In the genomic region with DNA sequence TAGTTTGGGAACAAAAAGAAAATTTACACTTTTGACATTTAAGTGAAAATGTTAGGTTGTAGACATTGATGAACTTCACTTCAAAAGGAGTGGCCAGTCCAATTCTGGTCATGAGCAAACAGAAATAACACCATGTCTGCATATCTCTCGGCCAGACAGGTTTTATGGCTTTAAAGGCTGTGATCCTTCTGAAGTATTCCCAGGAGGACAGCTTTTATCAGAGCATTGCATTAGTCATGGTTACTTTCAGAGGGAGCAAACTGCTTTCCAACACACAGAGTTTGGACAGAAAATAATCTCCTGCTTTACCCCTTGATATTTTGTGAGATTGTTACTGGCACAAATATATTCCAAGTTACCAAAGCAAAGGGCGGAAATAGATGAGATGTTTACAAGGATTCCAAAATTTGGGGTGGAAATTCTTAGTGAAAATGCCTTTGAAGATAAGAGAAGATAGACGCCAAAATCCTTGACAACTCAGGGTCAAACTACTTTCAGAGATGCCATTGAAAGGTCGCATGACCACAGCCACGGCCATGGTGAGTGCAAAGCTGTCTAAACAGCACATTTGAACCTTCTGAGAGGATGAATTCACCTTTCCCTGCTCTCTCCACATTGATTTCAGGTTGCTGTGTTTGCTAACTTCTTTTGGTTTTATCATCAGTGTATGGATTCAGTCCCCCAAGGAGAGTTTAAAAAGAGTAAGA, we compare ENCODE assay signal across 18 cellular contexts.
DNase-seq lines count a peak whose midpoint lies in the region; ATAC-seq and TF ChIP-seq lines count a peak whose summit lies in the region.
"Had no signal": no experiment of that assay in that cellular context is flagged by ENCODE, and none has a peak within 500 bp of the region (broad histone marks: within the 10 kb centered on the region; RNA-seq: fewer than 3 reads in every experiment).

No MANE protein-coding gene starts in this region.

- H3K36me3 ChIP-seq in HEK293 (ENCODE audit: control insufficient read depth in 2 of 2, insufficient read depth in 1 of 2, low read length in 2 of 2) (no peaks in the 10 kb centered on the region), mucosa of descending colon (ENCODE audit: low read depth) (no peaks in the 10 kb centered on the region)
- H3K36me3 ChIP-seq: pancreas, Peyer's patch, suprapubic skin, WERI-Rb-1 had no signal

- no peaks in the 10 kb centered on the region for H3K4me1 Mint-ChIP-seq in activated T-helper 2 cell treated with anti-CD3 and anti-CD28 coated beads, Interferon-gamma antibody, Interleukin-2, Interleukin-4, amounts not matched to agents 10 μg/mL and 5 μg/mL and 100 μg/mL, durations not matched to agents 14 hours and 24 hours and 36 hours (ENCODE audit: low read depth)
- H3K4me1 Mint-ChIP-seq: naive B cell, T-helper 17 cell had no signal

- ATAC-seq in omental fat pad (ENCODE audit: low FRiP score) (peak; percentile 81), mucosa of descending colon (no peak)
- ATAC-seq: T-helper 17 cell had no signal

- H3K4me3 ChIP-seq in HEK293 (ENCODE audit: low read depth, low read length) (no peak overlapping the region), fibroblast of the aortic adventitia (ENCODE audit: low read depth, low read length) (no peak overlapping the region), mucosa of descending colon (no peak overlapping the region)
- H3K4me3 ChIP-seq: pancreas, Peyer's patch, suprapubic skin had no signal

- H3K4me1 ChIP-seq in HEK293 (ENCODE audit: control insufficient read depth, insufficient read depth, low read length) (peaks cover 4% of the 10 kb centered on the region; the same call in 1 of the 2 replicates), mucosa of descending colon (ENCODE audit: low read depth) (no peaks in the 10 kb centered on the region)
- H3K4me1 ChIP-seq: pancreas, Peyer's patch, suprapubic skin had no signal

- no peak overlapping the region; the same call in 1 of the 2 replicates for H3K27ac ChIP-seq in HEK293 (ENCODE audit: extremely low read depth, low read depth, low read length)
- H3K27ac ChIP-seq: pancreas, Peyer's patch, suprapubic skin, WERI-Rb-1 had no signal

- H3K9me3 ChIP-seq in HEK293 (ENCODE audit: control insufficient read depth, insufficient read depth, low read depth, low read length) (no peaks in the 10 kb centered on the region), mucosa of descending colon (no peaks in the 10 kb centered on the region)
- H3K9me3 ChIP-seq: pancreas, Peyer's patch, suprapubic skin had no signal

- H3K36me3 Mint-ChIP-seq in activated T-helper 2 cell treated with anti-CD3 and anti-CD28 coated beads, Interferon-gamma antibody, Interleukin-2, Interleukin-4, amounts not matched to agents 10 μg/mL and 5 μg/mL and 100 μg/mL, durations not matched to agents 14 hours and 24 hours and 36 hours (ENCODE audit: low read depth), result no peaks in the 10 kb centered on the region
- H3K36me3 Mint-ChIP-seq: activated naive CD8-positive, alpha-beta T cell; naive B cell had no signal

- H3K4me3 Mint-ChIP-seq in activated T-helper 2 cell treated with anti-CD3 and anti-CD28 coated beads, Interferon-gamma antibody, Interleukin-2, Interleukin-4, amounts not matched to agents 10 μg/mL and 5 μg/mL and 100 μg/mL, durations not matched to agents 14 hours and 24 hours and 36 hours (ENCODE audit: low read depth), result no peak overlapping the region
- H3K4me3 Mint-ChIP-seq: activated naive CD8-positive, alpha-beta T cell; CD4-positive, alpha-beta T cell; naive B cell; T-helper 17 cell had no signal

- peaks cover 6% of the 10 kb centered on the region for H3K9me3 Mint-ChIP-seq in activated T-helper 2 cell treated with anti-CD3 and anti-CD28 coated beads, Interferon-gamma antibody, Interleukin-2, Interleukin-4, amounts not matched to agents 10 μg/mL and 5 μg/mL and 100 μg/mL, durations not matched to agents 14 hours and 24 hours and 36 hours

- intact Hi-C loops in mucosa of descending colon (cut with DNase I, micrococcal nuclease), result no loop called here
- intact Hi-C loops in activated T-helper 2 cell treated with anti-CD3 and anti-CD28 coated beads, Interferon-gamma antibody, Interleukin-2, Interleukin-4, amounts not matched to agents 10 μg/mL and 5 μg/mL and 100 μg/mL, durations not matched to agents 14 hours and 24 hours and 36 hours (cut with micrococcal nuclease), result no loop called here

- POLR2A ChIA-PET in HEK293 (lab: Yijun Ruan, JAX), result no interaction called here

- H3K27ac Mint-ChIP-seq in activated T-helper 2 cell treated with anti-CD3 and anti-CD28 coated beads, Interferon-gamma antibody, Interleukin-2, Interleukin-4, amounts not matched to agents 10 μg/mL and 5 μg/mL and 100 μg/mL, durations not matched to agents 14 hours and 24 hours and 36 hours, result no peak overlapping the region
- H3K27ac Mint-ChIP-seq: activated naive CD8-positive, alpha-beta T cell; CD4-positive, alpha-beta T cell; T-helper 17 cell had no signal

- TF ChIP-seq CTCF in HEK293 (tag by site-specific recombination; IDR thresholded peaks at IDR 0.05), result no peak
- no peak for TF ChIP-seq CTCF in fibroblast of the aortic adventitia (IDR thresholded peaks at IDR 0.05; ENCODE audit: insufficient read depth, low read length)
- no peak for TF ChIP-seq CTCF in omental fat pad (IDR thresholded peaks at IDR 0.05)
- TF ChIP-seq CTCF in mucosa of descending colon (IDR thresholded peaks at IDR 0.05), result no peak

- peak; percentile 8 for DNase-seq in DMS153 treated with DMSO at 0.1 percent for 48 hours (lab: John Stamatoyannopoulos, UW; ENCODE audit: unreplicated experiment)
- peak; percentile 15 for DNase-seq in fibroblast of the aortic adventitia (ENCODE audit: low read depth)
- no peak for DNase-seq in omental fat pad (ENCODE audit: low spot score)
- no peak for DNase-seq in mucosa of descending colon
- DNase-seq in activated T-helper 2 cell treated with anti-CD3 and anti-CD28 coated beads, Interferon-gamma antibody, Interleukin-2, Interleukin-4, amounts not matched to agents 10 μg/mL and 5 μg/mL and 100 μg/mL, durations not matched to agents 14 hours and 24 hours and 36 hours (ENCODE audit: low spot score), result no peak
- DNase-seq in superior temporal gyrus (ENCODE audit: extremely low spot score), result no peak
- DNase-seq: CD4-positive, alpha-beta T cell; erythroblast; HCEC 1CT; hypothalamus; naive B cell; pancreas; Peyer's patch; T-helper 17 cell; WERI-Rb-1 had no signal

- no peaks in the 10 kb centered on the region for H3K27me3 Mint-ChIP-seq in activated T-helper 2 cell treated with anti-CD3 and anti-CD28 coated beads, Interferon-gamma antibody, Interleukin-2, Interleukin-4, amounts not matched to agents 10 μg/mL and 5 μg/mL and 100 μg/mL, durations not matched to agents 14 hours and 24 hours and 36 hours (ENCODE audit: low read depth)
- H3K27me3 Mint-ChIP-seq: activated naive CD8-positive, alpha-beta T cell; CD4-positive, alpha-beta T cell; naive B cell had no signal

- CTCF ChIA-PET in HEK293 (lab: Yijun Ruan, JAX), result no interaction called here

TF ChIP-seq in HEK293, 187 proteins besides CTCF, POLR2A, EP300 and RAD21 (continues in another document):
- TF ChIP-seq, protein P1, sequence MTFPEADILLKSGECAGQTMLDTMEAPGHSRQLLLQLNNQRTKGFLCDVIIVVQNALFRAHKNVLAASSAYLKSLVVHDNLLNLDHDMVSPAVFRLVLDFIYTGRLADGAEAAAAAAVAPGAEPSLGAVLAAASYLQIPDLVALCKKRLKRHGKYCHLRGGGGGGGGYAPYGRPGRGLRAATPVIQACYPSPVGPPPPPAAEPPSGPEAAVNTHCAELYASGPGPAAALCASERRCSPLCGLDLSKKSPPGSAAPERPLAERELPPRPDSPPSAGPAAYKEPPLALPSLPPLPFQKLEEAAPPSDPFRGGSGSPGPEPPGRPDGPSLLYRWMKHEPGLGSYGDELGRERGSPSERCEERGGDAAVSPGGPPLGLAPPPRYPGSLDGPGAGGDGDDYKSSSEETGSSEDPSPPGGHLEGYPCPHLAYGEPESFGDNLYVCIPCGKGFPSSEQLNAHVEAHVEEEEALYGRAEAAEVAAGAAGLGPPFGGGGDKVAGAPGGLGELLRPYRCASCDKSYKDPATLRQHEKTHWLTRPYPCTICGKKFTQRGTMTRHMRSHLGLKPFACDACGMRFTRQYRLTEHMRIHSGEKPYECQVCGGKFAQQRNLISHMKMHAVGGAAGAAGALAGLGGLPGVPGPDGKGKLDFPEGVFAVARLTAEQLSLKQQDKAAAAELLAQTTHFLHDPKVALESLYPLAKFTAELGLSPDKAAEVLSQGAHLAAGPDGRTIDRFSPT (tag by site-specific recombination; IDR thresholded peaks at IDR 0.05), result no peak
- TF ChIP-seq TCF7L2 (IDR thresholded peaks at IDR 0.05; ENCODE audit: borderline replicate concordance, low read depth, low read length) (peak; percentile 94), ZNF792 (tag by site-specific recombination; IDR thresholded peaks at IDR 0.05) (no peak), ZFP69B (tag by site-specific recombination; IDR thresholded peaks at IDR 0.05) (no peak), GLI2 (tag by site-specific recombination; IDR thresholded peaks at IDR 0.05; ENCODE audit: borderline replicate concordance, low read depth) (no peak), ELK4 (IDR thresholded peaks at IDR 0.05; ENCODE audit: borderline replicate concordance, low read depth, low read length) (no peak), ZNF48 (tag by site-specific recombination; IDR thresholded peaks at IDR 0.05) (no peak), MZF1 (tag by site-specific recombination; IDR thresholded peaks at IDR 0.05; ENCODE audit: borderline replicate concordance) (no peak), ZNF776 (tag by site-specific recombination; IDR thresholded peaks at IDR 0.05; ENCODE audit: borderline replicate concordance) (no peak), ZSCAN23 (tag by site-specific recombination; IDR thresholded peaks at IDR 0.05) (no peak), ZNF362 (tag by site-specific recombination; IDR thresholded peaks at IDR 0.05) (no peak)

Comparison
In these comparisons a context has a peak if more than half of its experiments do, and no peak if none do; other contexts are left out.
1. DNase-seq: peak in DMS153 treated with DMSO at 0.1 percent for 48 hours (single experiment) and fibroblast of the aortic adventitia (single experiment); none in omental fat pad (single experiment), mucosa of descending colon (0 of 3), activated T-helper 2 cell treated with anti-CD3 and anti-CD28 coated beads, Interferon-gamma antibody, Interleukin-2, Interleukin-4, amounts not matched to agents 10 μg/mL and 5 μg/mL and 100 μg/mL, durations not matched to agents 14 hours and 24 hours and 36 hours (single experiment) and superior temporal gyrus (single experiment).